ENCODE assay signal across 7 cellular contexts in genomic region chr17:49362723-49363117, GRCh38. TPM values are rescaled to one million over a fixed set of nuclear protein-coding genes. Genes with fewer than 3 reads are reported as not detected.
A peak's percentile ranks its signal among the peaks of the same experiment; 100 is the strongest.
DNase-seq lines count a peak whose midpoint lies in the region; TF ChIP-seq lines count a peak whose summit lies in the region.

No MANE protein-coding gene starts in this region.

- no peaks in the 10 kb centered on the region for H3K9me3 Mint-ChIP-seq in activated CD4-positive, alpha-beta memory T cell treated with anti-CD3 and anti-CD28 coated beads for 36 hours

- no peaks in the 10 kb centered on the region for H3K27me3 Mint-ChIP-seq in activated CD4-positive, alpha-beta memory T cell treated with anti-CD3 and anti-CD28 coated beads for 36 hours

- CTCF ChIA-PET in activated CD4-positive, alpha-beta memory T cell treated with anti-CD3 and anti-CD28 coated beads for 36 hours (lab: Charles Lee): interaction anchor here (1.0 kb wide), 1 partner anchor 47 kb away, joined by 6 read pairs; no protein-coding TSS in a partner anchor

- peaks cover 46% of the 10 kb centered on the region for H3K4me1 Mint-ChIP-seq in activated CD4-positive, alpha-beta memory T cell treated with anti-CD3 and anti-CD28 coated beads for 36 hours (ENCODE audit: low read depth)

- TF ChIP-seq EP300 in stomach (IDR thresholded peaks at IDR 0.05): no peak

- H3K4me3 ChIP-seq in HAP-1: peak overlapping the region; percentile 23
- H3K4me3 ChIP-seq in iPS-18a (ENCODE audit: low read length): peak overlapping the region; percentile 77
- H3K4me3 ChIP-seq in stomach: peak overlapping the region; percentile 80 to 98 (median 92)

- TF ChIP-seq POLR2A in stomach (IDR thresholded peaks at IDR 0.05): no peak

- TF ChIP-seq CTCF in stomach (IDR thresholded peaks at IDR 0.05): no peak

- peak overlapping the region; percentile 76 for H3K4me3 Mint-ChIP-seq in activated CD4-positive, alpha-beta memory T cell treated with anti-CD3 and anti-CD28 coated beads for 36 hours

- intact Hi-C loops in activated CD4-positive, alpha-beta memory T cell treated with anti-CD3 and anti-CD28 coated beads for 36 hours (cut with micrococcal nuclease): no loop called here
- intact Hi-C loops in stomach (cut with DNase I; ENCODE audit: low total_unique reads): no loop called here

- peak overlapping the region; percentile 76 for H3K27ac Mint-ChIP-seq in activated CD4-positive, alpha-beta memory T cell treated with anti-CD3 and anti-CD28 coated beads for 36 hours

- peaks cover 14% of the 10 kb centered on the region for H3K4me1 ChIP-seq in HAP-1
- H3K4me1 ChIP-seq in iPS-18a (ENCODE audit: control insufficient read depth, low read depth, low read length): peaks cover 22% of the 10 kb centered on the region
- peaks cover 25 to 45% (median 35%) of the 10 kb centered on the region in 4 donors for H3K4me1 ChIP-seq in stomach

- in situ Hi-C loops in HAP-1 (cut with MboI; ENCODE audit: low sequenced_read_pairs): no loop called here

- H3K27me3 ChIP-seq in HAP-1 (ENCODE audit: low read depth) (no peaks in the 10 kb centered on the region), iPS-18a (ENCODE audit: control insufficient read depth, insufficient read depth, low read length) (no peaks in the 10 kb centered on the region), stomach (no peaks in the 10 kb centered on the region)

- POLR2A ChIA-PET in activated CD4-positive, alpha-beta memory T cell treated with anti-CD3 and anti-CD28 coated beads for 36 hours (lab: Charles Lee): no interaction called here

- peaks cover 3% of the 10 kb centered on the region for H3K36me3 Mint-ChIP-seq in activated CD4-positive, alpha-beta memory T cell treated with anti-CD3 and anti-CD28 coated beads for 36 hours

- H3K27ac ChIP-seq in iPS-18a (ENCODE audit: low read length): no peak overlapping the region
- H3K27ac ChIP-seq in stomach: peak overlapping the region; percentile 34 to 99 (median 94)

- WGBS in stomach, 5 donors: 9 to 13% (median 10%) methylated on average over 10 of the region's 10 CpGs

- no peaks in the 10 kb centered on the region for H3K9me3 ChIP-seq in HAP-1
- no peaks in the 10 kb centered on the region for H3K9me3 ChIP-seq in iPS-18a (ENCODE audit: control insufficient read depth, low read depth, low read length)
- no peaks in the 10 kb centered on the region for H3K9me3 ChIP-seq in stomach

- H3K36me3 ChIP-seq in HAP-1 (replicated peaks): no peaks in the 10 kb centered on the region
- no peaks in the 10 kb centered on the region for H3K36me3 ChIP-seq in iPS-18a (ENCODE audit: control insufficient read depth, low read depth, low read length)
- H3K36me3 ChIP-seq in stomach: peaks cover 0 to 3% (median 0%) of the 10 kb centered on the region in 4 donors

- H3K9ac ChIP-seq in iPS-18a (ENCODE audit: low read length): peak overlapping the region; percentile 6

- no peak for DNase-seq in HAP-1 (ENCODE audit: low spot score in 2 of 2)
- DNase-seq in activated CD4-positive, alpha-beta memory T cell treated with anti-CD3 and anti-CD28 coated beads for 36 hours: no peak
- no peak for DNase-seq in stomach
- DNase-seq in stimulated activated CD4-positive, alpha-beta T cell treated with anti-CD3 and anti-CD28 coated beads, Interleukin-12 subunit alpha, Interleukin-12 subunit beta, amount 100 ng/mL, for 4 hours: no peak
- no peak for DNase-seq in GDM1 (lab: John Stamatoyannopoulos, UW)
- no peak for DNase-seq in activated CD4-positive, CD25-positive, alpha-beta regulatory T cell (lab: John Stamatoyannopoulos, UW)

RNA-seq across cellular contexts. Expression of gene ZNF652, which starts 0.7 kb away (rescaled TPM):
- 1 to 10 TPM; 5.7 to 7.2 TPM for total RNA-seq in activated CD4-positive, alpha-beta memory T cell treated with anti-CD3 and anti-CD28 coated beads for 36 hours
- 10 to 100 TPM; 31.3 to 89.3 (median 46.9) TPM for total RNA-seq in stomach
- 10 to 100 TPM; 16.4 to 21.5 (median 17.1) TPM for polyA plus RNA-seq in stomach

RNA-seq across cellular contexts. Expression of gene PHB1, which starts 52.0 kb away (rescaled TPM):
- 100 to 1,000 TPM; 280 to 295 TPM for total RNA-seq in activated CD4-positive, alpha-beta memory T cell treated with anti-CD3 and anti-CD28 coated beads for 36 hours
- 100 to 1,000 TPM in 2 of 5 donors, 10 to 100 TPM in 3; 44.3 to 152 (median 86.6) TPM for total RNA-seq in stomach
- polyA plus RNA-seq in stomach: 100 to 1,000 TPM in 2 of 3 donors, 10 to 100 TPM in 1; 96.1 to 124 (median 112) TPM

Comparison
In these comparisons a context has a peak if more than half of its experiments do, and no peak if none do; other contexts are left out.
1. H3K4me3 ChIP-seq: peak in every context shown above with its lines; median percentile 92 in stomach; 77 in iPS-18a; 23 in HAP-1.